In genomic region chr17:43479948-43480347, GRCh38 we compare ENCODE assay signal across 17 cellular contexts.
"Had no signal": no experiment of that assay in that cellular context is flagged by ENCODE, and none has a peak within 500 bp of the region (broad histone marks: within the 10 kb centered on the region; RNA-seq: fewer than 3 reads in every experiment).

No MANE protein-coding gene starts in this region.

- H3K27ac ChIP-seq: gastroesophageal sphincter, left lung, neutrophil, right atrium auricular region, skin epidermis, transverse colon had no signal

- H3K4me3 ChIP-seq: gastroesophageal sphincter, left lung, mucosa of descending colon, right atrium auricular region, skin epidermis, transverse colon had no signal

- ATAC-seq: activated CD4-positive, CD25-positive, alpha-beta regulatory T cell treated with anti-CD3 and anti-CD28 coated beads, Interleukin-2, amount 50 U/mL, for 24 hours; gastroesophageal sphincter; left lung; mucosa of descending colon; naive thymus-derived CD4-positive, alpha-beta T cell; stimulated activated naive CD8-positive, alpha-beta T cell treated with anti-CD3 and anti-CD28 coated beads, Interleukin-15, Interleukin-2, amounts not matched to agents 100 U/mL and 50 U/mL, for 24 hours had no signal

- H3K9me3 ChIP-seq: gastroesophageal sphincter, left lung, mucosa of descending colon, neutrophil, right atrium auricular region, transverse colon had no signal

- DNase-seq: activated naive CD4-positive, alpha-beta T cell; activated T-cell treated with anti-CD3 and anti-CD28 coated beads for 4 hours; aorta; erythroblast; left lung; mucosa of descending colon; naive thymus-derived CD4-positive, alpha-beta T cell; posterior cingulate gyrus; stimulated activated CD4-positive, alpha-beta T cell treated with anti-CD3 and anti-CD28 coated beads, Interleukin-4, amount 100 ng/mL, for 4 hours; stimulated activated CD8-positive, alpha-beta memory T cell treated with anti-CD3 and anti-CD28 coated beads, Interleukin-4, amount 100 ng/mL, for 48 hours; stimulated activated naive CD8-positive, alpha-beta T cell treated with anti-CD3 and anti-CD28 coated beads, Interleukin-15, Interleukin-2, amounts not matched to agents 100 U/mL and 50 U/mL, for 24 hours; transverse colon had no signal

- H3K36me3 ChIP-seq: gastroesophageal sphincter, left lung, neutrophil, right atrium auricular region, transverse colon had no signal
